Comparison of ENCODE assay signal across 15 cellular contexts in genomic region chr11:34278708-34279297, GRCh38.
DNase-seq lines count a peak whose midpoint lies in the region; ATAC-seq, FAIRE-seq and TF ChIP-seq lines count a peak whose summit lies in the region.
"Had no signal": no experiment of that assay in that cellular context is flagged by ENCODE, and none has a peak within 500 bp of the region (broad histone marks: within the 10 kb centered on the region; RNA-seq: fewer than 3 reads in every experiment).

No MANE protein-coding gene starts in this region.

- H3K27me3 ChIP-seq in uterus, result no peaks in the 10 kb centered on the region
- H3K27me3 ChIP-seq: esophagus squamous epithelium, ovary had no signal

- intact Hi-C loops in kidney (cut with DNase I), result no loop called here
- intact Hi-C loops in uterus (cut with DNase I; ENCODE audit: low total_unique reads), result no loop called here

- no peak overlapping the region for H3K9ac ChIP-seq in kidney (ENCODE audit: low read length in 2 of 2)

- no peak for FAIRE-seq in kidney (lab: Jason Lieb, UNC)

- ATAC-seq in GM18508 (IDR thresholded peaks at IDR 0.05; ENCODE audit: insufficient read depth, unreplicated experiment) (peak; percentile 54), GM21423 (IDR thresholded peaks at IDR 0.05; ENCODE audit: unreplicated experiment) (peak; percentile 64), HG03139 (IDR thresholded peaks at IDR 0.05; ENCODE audit: unreplicated experiment) (peak; percentile 78)

- DNase-seq in kidney (no peak), uterus (no peak), globus pallidus (ENCODE audit: low spot score) (no peak), NOMO-1 treated with DMSO at 0.1 percent for 48 hours (lab: John Stamatoyannopoulos, UW; ENCODE audit: unreplicated experiment) (no peak), hepatic stellate cell (ENCODE audit: low spot score) (no peak)
- DNase-seq: activated CD8-positive, alpha-beta memory T cell treated with anti-CD3 and anti-CD28 coated beads, Interleukin-2, amount 50 U/mL, for 4 hours; activated naive CD8-positive, alpha-beta T cell treated with anti-CD3 and anti-CD28 coated beads for 36 hours; esophagus squamous epithelium; HFFc6; midbrain; NCI-H526; ovary had no signal

- no peaks in the 10 kb centered on the region for H3K9me3 ChIP-seq in kidney (ENCODE audit: control insufficient read depth in 1 of 2, low read length in 2 of 2)
- no peaks in the 10 kb centered on the region for H3K9me3 ChIP-seq in uterus
- H3K9me3 ChIP-seq: esophagus squamous epithelium, ovary had no signal

- no peak for TF ChIP-seq POLR2A in uterus (IDR thresholded peaks at IDR 0.05)

- H3K36me3 ChIP-seq in kidney (ENCODE audit: control insufficient read depth in 1 of 2, insufficient read depth in 2 of 2, low read length in 2 of 2) (no peaks in the 10 kb centered on the region), uterus (no peaks in the 10 kb centered on the region)
- H3K36me3 ChIP-seq: esophagus squamous epithelium, ovary had no signal

- H3K27ac ChIP-seq in kidney (ENCODE audit: low read depth in 2 of 2, low read length in 2 of 2), result peak overlapping the region; percentile 8 to 25
- no peak overlapping the region for H3K27ac ChIP-seq in uterus
- H3K27ac ChIP-seq: esophagus squamous epithelium, ovary had no signal

- TF ChIP-seq CTCF in kidney (IDR thresholded peaks at IDR 0.05; ENCODE audit: borderline replicate concordance, extremely low read depth, insufficient read depth) (no peak), uterus (IDR thresholded peaks at IDR 0.05) (no peak)

- no peak overlapping the region for H3K4me3 ChIP-seq in kidney (ENCODE audit: low read length in 2 of 2)
- no peak overlapping the region for H3K4me3 ChIP-seq in uterus
- H3K4me3 ChIP-seq: esophagus squamous epithelium, ovary had no signal

- H3K4me1 ChIP-seq in kidney (ENCODE audit: control insufficient read depth in 1 of 2, insufficient read depth in 1 of 2, low read depth in 1 of 2, low read length in 2 of 2) (peaks cover 16% of the 10 kb centered on the region in 2 donors), uterus (no peaks in the 10 kb centered on the region)

Comparison
In these comparisons a context has a peak if more than half of its experiments do, and no peak if none do; other contexts are left out.
1. H3K27ac ChIP-seq: peak in kidney (2 of 2); none in uterus (0 of 2).
2. Peak in every context shown above with its lines, with median percentiles within 50 percentile points of each other: ATAC-seq.